Comparison of ENCODE assay signal across 1 cellular context in the genomic region with DNA sequence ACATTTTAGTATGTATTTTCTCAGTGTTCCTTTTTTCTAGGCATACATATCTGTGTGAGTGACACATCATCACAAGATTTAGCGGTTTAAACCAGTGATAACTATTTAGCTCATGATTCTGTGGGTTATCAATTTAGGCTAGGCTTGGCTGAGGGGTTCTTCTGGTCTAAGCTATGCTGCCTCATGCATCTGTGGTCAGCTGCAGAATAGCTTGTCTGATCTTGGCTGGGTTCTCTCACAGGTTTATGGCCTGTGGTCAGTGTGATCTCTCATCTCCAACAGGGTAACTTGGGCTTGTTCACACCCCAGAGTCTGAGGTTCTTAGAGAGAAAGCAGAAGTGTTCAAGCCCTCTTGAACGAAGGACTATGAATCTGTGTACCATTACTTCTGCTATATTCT.
TF ChIP-seq lines count a peak whose summit lies in the region.

No MANE protein-coding gene starts in this region.

TF ChIP-seq in HepG2, 621 proteins besides CTCF, POLR2A, EP300 and RAD21 (continued from another document):
- TF ChIP-seq, protein P1, sequence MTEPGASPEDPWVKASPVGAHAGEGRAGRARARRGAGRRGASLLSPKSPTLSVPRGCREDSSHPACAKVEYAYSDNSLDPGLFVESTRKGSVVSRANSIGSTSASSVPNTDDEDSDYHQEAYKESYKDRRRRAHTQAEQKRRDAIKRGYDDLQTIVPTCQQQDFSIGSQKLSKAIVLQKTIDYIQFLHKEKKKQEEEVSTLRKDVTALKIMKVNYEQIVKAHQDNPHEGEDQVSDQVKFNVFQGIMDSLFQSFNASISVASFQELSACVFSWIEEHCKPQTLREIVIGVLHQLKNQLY (CRISPR knock-in tag; IDR thresholded peaks at IDR 0.05): no peak
- TF ChIP-seq ZNF251 (CRISPR knock-in tag; IDR thresholded peaks at IDR 0.05) (no peak), ZFP36 (IDR thresholded peaks at IDR 0.05; ENCODE audit: borderline replicate concordance, low read depth, low read length, partially characterized antibody) (no peak), RELA (CRISPR knock-in tag; IDR thresholded peaks at IDR 0.05) (no peak)
